Comparison of ENCODE assay signal across 1 cellular context in the genomic region with DNA sequence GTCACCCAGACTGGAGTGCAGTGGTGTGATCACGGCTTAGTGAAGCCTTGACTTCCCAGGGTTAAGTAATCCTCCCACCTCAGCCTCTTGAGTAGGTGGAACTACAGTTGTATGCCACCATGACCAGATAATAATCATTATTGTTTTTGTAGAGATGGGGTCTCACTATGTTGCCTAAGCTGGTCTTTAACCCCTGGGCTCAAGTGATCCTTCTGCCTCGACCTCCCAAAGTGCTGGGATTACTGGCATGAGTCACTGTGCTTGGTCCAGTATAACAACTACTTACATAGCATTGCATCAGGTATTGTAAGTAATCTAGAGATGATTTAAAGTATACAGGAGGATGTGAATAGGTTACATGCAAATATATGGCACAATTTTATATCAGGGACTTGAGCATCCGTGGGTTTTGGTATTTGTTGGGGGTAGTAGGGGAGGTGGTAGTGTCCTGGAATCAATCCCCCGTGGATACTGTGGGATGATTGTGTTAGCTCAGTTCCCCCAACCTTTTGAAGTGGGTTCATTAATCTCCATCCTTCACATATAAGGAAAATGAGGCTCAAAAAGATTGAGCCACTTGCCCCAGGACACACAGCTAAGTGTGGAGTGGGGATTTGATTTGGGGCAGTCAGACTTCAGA.
TF ChIP-seq lines count a peak whose summit lies in the region.

No MANE protein-coding gene starts in this region.

TF ChIP-seq in HEK293, 187 proteins besides CTCF, POLR2A, EP300 and RAD21 (continued from another document and continues in another):
- TF ChIP-seq, protein P1, sequence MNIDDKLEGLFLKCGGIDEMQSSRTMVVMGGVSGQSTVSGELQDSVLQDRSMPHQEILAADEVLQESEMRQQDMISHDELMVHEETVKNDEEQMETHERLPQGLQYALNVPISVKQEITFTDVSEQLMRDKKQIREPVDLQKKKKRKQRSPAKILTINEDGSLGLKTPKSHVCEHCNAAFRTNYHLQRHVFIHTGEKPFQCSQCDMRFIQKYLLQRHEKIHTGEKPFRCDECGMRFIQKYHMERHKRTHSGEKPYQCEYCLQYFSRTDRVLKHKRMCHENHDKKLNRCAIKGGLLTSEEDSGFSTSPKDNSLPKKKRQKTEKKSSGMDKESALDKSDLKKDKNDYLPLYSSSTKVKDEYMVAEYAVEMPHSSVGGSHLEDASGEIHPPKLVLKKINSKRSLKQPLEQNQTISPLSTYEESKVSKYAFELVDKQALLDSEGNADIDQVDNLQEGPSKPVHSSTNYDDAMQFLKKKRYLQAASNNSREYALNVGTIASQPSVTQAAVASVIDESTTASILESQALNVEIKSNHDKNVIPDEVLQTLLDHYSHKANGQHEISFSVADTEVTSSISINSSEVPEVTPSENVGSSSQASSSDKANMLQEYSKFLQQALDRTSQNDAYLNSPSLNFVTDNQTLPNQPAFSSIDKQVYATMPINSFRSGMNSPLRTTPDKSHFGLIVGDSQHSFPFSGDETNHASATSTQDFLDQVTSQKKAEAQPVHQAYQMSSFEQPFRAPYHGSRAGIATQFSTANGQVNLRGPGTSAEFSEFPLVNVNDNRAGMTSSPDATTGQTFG (tag by site-specific recombination; IDR thresholded peaks at IDR 0.05; ENCODE audit: borderline replicate concordance) = no peak
- TF ChIP-seq ZNF521 (tag by site-specific recombination; IDR thresholded peaks at IDR 0.05) (no peak), ATF2 (tag by site-specific recombination; IDR thresholded peaks at IDR 0.05; ENCODE audit: low read depth) (no peak), ZNF18 (tag by site-specific recombination; IDR thresholded peaks at IDR 0.05) (0 out of 2 replicates have a peak, but pooled peaks have one; percentile 32), ZBTB7A (tag by site-specific recombination; IDR thresholded peaks at IDR 0.05; ENCODE audit: low read depth) (no peak), ZNF580 (tag by site-specific recombination; IDR thresholded peaks at IDR 0.05) (no peak), TCF7L2 (IDR thresholded peaks at IDR 0.05; ENCODE audit: borderline replicate concordance, low read depth, low read length) (no peak), GFI1B (tag by site-specific recombination; IDR thresholded peaks at IDR 0.05) (no peak), ZNF366 (tag by site-specific recombination; conservative IDR thresholded peaks at IDR 0.05) (0 out of 2 replicates have a peak, but pooled peaks have one; percentile 19), ZNF654 (tag by site-specific recombination; IDR thresholded peaks at IDR 0.05; ENCODE audit: low read depth) (no peak), ZNF140 (tag by site-specific recombination; IDR thresholded peaks at IDR 0.05) (no peak), ZNF398 (tag by site-specific recombination; IDR thresholded peaks at IDR 0.05) (no peak; the same call in 1 of the 2 replicates), ZNF571 (tag by site-specific recombination; IDR thresholded peaks at IDR 0.05) (no peak), ZNF324 (tag by site-specific recombination; IDR thresholded peaks at IDR 0.05) (peak; percentile 50; the same call in 1 of the 2 replicates), ZNF146 (tag by site-specific recombination; IDR thresholded peaks at IDR 0.05) (no peak), ZBTB17 (tag by site-specific recombination; IDR thresholded peaks at IDR 0.05) (peak; percentile 73), SP3 (tag by site-specific recombination; IDR thresholded peaks at IDR 0.05) (no peak), ZNF133 (tag by site-specific recombination; IDR thresholded peaks at IDR 0.05) (no peak), ZNF23 (tag by site-specific recombination; IDR thresholded peaks at IDR 0.05; ENCODE audit: borderline replicate concordance) (no peak), ZEB2 (tag by site-specific recombination; IDR thresholded peaks at IDR 0.05) (peak; percentile 64), ZNF701 (tag by site-specific recombination; IDR thresholded peaks at IDR 0.05) (no peak), OSR2 (tag by site-specific recombination; IDR thresholded peaks at IDR 0.05) (no peak), ZBTB49 (tag by site-specific recombination; IDR thresholded peaks at IDR 0.05; ENCODE audit: low read depth) (no peak), YY2 (tag by site-specific recombination; IDR thresholded peaks at IDR 0.05) (0 out of 2 replicates have a peak, but pooled peaks have one; percentile 19)
- TF ChIP-seq, protein P2, sequence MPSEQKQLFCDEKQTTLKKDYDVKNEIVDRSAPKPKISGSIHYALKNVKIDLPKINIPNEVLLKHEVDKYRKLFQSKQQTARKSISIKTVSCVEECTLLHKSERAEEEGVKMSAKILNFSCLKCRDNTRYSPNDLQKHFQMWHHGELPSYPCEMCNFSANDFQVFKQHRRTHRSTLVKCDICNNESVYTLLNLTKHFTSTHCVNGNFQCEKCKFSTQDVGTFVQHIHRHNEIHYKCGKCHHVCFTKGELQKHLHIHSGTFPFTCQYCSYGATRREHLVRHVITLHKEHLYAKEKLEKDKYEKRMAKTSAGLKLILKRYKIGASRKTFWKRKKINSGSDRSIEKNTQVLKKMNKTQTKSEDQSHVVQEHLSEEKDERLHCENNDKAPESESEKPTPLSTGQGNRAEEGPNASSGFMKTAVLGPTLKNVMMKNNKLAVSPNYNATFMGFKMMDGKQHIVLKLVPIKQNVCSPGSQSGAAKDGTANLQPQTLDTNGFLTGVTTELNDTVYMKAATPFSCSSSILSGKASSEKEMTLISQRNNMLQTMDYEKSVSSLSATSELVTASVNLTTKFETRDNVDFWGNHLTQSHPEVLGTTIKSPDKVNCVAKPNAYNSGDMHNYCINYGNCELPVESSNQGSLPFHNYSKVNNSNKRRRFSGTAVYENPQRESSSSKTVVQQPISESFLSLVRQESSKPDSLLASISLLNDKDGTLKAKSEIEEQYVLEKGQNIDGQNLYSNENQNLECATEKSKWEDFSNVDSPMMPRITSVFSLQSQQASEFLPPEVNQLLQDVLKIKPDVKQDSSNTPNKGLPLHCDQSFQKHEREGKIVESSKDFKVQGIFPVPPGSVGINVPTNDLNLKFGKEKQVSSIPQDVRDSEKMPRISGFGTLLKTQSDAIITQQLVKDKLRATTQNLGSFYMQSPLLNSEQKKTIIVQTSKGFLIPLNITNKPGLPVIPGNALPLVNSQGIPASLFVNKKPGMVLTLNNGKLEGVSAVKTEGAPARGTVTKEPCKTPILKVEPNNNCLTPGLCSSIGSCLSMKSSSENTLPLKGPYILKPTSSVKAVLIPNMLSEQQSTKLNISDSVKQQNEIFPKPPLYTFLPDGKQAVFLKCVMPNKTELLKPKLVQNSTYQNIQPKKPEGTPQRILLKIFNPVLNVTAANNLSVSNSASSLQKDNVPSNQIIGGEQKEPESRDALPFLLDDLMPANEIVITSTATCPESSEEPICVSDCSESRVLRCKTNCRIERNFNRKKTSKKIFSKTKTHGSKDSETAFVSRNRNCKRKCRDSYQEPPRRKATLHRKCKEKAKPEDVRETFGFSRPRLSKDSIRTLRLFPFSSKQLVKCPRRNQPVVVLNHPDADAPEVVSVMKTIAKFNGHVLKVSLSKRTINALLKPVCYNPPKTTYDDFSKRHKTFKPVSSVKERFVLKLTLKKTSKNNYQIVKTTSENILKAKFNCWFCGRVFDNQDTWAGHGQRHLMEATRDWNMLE (tag by site-specific recombination; conservative IDR thresholded peaks at IDR 0.05; ENCODE audit: low read depth) = peak; percentile 40
- TF ChIP-seq, protein P3, sequence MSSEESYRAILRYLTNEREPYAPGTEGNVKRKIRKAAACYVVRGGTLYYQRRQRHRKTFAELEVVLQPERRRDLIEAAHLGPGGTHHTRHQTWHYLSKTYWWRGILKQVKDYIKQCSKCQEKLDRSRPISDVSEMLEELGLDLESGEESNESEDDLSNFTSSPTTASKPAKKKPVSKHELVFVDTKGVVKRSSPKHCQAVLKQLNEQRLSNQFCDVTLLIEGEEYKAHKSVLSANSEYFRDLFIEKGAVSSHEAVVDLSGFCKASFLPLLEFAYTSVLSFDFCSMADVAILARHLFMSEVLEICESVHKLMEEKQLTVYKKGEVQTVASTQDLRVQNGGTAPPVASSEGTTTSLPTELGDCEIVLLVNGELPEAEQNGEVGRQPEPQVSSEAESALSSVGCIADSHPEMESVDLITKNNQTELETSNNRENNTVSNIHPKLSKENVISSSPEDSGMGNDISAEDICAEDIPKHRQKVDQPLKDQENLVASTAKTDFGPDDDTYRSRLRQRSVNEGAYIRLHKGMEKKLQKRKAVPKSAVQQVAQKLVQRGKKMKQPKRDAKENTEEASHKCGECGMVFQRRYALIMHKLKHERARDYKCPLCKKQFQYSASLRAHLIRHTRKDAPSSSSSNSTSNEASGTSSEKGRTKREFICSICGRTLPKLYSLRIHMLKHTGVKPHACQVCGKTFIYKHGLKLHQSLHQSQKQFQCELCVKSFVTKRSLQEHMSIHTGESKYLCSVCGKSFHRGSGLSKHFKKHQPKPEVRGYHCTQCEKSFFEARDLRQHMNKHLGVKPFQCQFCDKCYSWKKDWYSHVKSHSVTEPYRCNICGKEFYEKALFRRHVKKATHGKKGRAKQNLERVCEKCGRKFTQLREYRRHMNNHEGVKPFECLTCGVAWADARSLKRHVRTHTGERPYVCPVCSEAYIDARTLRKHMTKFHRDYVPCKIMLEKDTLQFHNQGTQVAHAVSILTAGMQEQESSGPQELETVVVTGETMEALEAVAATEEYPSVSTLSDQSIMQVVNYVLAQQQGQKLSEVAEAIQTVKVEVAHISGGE (tag by site-specific recombination; conservative IDR thresholded peaks at IDR 0.05; ENCODE audit: low read depth) = no peak
- TF ChIP-seq, protein P4, sequence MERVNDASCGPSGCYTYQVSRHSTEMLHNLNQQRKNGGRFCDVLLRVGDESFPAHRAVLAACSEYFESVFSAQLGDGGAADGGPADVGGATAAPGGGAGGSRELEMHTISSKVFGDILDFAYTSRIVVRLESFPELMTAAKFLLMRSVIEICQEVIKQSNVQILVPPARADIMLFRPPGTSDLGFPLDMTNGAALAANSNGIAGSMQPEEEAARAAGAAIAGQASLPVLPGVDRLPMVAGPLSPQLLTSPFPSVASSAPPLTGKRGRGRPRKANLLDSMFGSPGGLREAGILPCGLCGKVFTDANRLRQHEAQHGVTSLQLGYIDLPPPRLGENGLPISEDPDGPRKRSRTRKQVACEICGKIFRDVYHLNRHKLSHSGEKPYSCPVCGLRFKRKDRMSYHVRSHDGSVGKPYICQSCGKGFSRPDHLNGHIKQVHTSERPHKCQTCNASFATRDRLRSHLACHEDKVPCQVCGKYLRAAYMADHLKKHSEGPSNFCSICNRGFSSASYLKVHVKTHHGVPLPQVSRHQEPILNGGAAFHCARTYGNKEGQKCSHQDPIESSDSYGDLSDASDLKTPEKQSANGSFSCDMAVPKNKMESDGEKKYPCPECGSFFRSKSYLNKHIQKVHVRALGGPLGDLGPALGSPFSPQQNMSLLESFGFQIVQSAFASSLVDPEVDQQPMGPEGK (tag by site-specific recombination; IDR thresholded peaks at IDR 0.05) = 0 out of 2 replicates have a peak, but pooled peaks have one; percentile 39
- TF ChIP-seq, protein P5, sequence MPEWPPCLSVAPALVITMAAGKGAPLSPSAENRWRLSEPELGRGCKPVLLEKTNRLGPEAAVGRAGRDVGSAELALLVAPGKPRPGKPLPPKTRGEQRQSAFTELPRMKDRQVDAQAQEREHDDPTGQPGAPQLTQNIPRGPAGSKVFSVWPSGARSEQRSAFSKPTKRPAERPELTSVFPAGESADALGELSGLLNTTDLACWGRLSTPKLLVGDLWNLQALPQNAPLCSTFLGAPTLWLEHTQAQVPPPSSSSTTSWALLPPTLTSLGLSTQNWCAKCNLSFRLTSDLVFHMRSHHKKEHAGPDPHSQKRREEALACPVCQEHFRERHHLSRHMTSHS (tag by site-specific recombination; IDR thresholded peaks at IDR 0.05) = no peak
